26 cellular contexts compared by ENCODE assay signal in the genomic region with DNA sequence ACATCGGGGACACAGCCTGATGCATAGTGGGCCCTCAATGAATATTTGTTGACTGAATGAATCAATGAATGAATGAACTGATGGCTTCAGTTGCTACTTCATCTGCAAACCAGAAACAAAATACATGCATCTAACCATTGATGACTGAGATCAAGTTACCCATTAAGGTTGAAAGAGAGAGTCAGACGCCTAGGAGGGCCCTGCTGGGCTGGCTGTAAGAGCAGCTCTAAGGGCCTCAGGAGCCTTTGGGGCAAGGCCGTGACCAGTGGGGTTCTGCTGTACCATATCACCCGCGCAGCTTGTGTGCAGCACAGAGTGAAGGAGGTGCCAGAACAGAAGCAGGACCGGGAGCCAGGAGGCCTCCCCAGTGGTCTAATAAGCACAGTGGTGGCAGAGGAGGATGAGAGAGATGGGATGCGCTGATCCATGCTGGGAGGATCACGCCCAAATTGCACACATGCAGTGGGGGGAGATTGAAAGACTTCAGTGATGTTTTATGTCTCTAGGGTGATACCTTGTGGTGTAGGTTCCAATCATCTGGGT.
"Had no signal": no experiment of that assay in that cellular context is flagged by ENCODE, and none has a peak within 500 bp of the region (broad histone marks: within the 10 kb centered on the region; RNA-seq: fewer than 3 reads in every experiment).

No MANE protein-coding gene starts in this region.

- H3K9me3 ChIP-seq: MG63 had no signal

- H3K27ac ChIP-seq: brain microvascular endothelial cell, cardiac muscle cell, SK-N-MC had no signal

- H3K36me3 ChIP-seq: brain microvascular endothelial cell, cardiac muscle cell, MG63 had no signal

- ATAC-seq: activated CD4-positive, alpha-beta T cell treated with anti-CD3 and anti-CD28 coated beads for 36 hours; activated CD8-positive, alpha-beta T cell treated with anti-CD3 and anti-CD28 coated beads for 36 hours; activated T-cell treated with anti-CD3 and anti-CD28 coated beads, Interleukin-2, amount 50 U/mL, for 72 hours; Right ventricle myocardium inferior; T-cell had no signal

- H3K9me3 Mint-ChIP-seq: activated CD8-positive, alpha-beta T cell treated with anti-CD3 and anti-CD28 coated beads for 36 hours; activated naive CD4-positive, alpha-beta T cell treated with anti-CD3 and anti-CD28 coated beads, Interleukin-2, amount 10 ng/mL, durations not matched to agents 7 days and 5 days; activated naive CD8-positive, alpha-beta T cell treated with anti-CD3 and anti-CD28 coated beads for 36 hours; activated T-cell treated with anti-CD3 and anti-CD28 coated beads, Interleukin-2, amount 50 U/mL, for 72 hours; activated T-helper 2 cell treated with anti-CD3 and anti-CD28 coated beads, Interferon-gamma antibody, Interleukin-2, Interleukin-4, amounts not matched to agents 10 μg/mL and 5 μg/mL and 100 μg/mL, durations not matched to agents 14 hours and 24 hours and 36 hours; T-cell had no signal

- H3K4me3 ChIP-seq: cardiac muscle cell, MG63, SK-N-MC had no signal

- DNase-seq: activated CD4-positive, alpha-beta T cell treated with anti-CD3 and anti-CD28 coated beads for 36 hours; activated CD4-positive, CD25-positive, alpha-beta regulatory T cell; activated CD8-positive, alpha-beta memory T cell treated with anti-CD3 and anti-CD28 coated beads, Interleukin-2, amount 50 U/mL, for 4 hours; activated CD8-positive, alpha-beta T cell treated with anti-CD3 and anti-CD28 coated beads for 36 hours; activated gamma-delta T cell treated with Interleukin-2 at 50 U/mL for 16 hours; activated naive CD4-positive, alpha-beta T cell treated with anti-CD3 and anti-CD28 coated beads, Interleukin-2, amount 10 ng/mL, durations not matched to agents 7 days and 5 days; activated naive CD8-positive, alpha-beta T cell treated with anti-CD3 and anti-CD28 coated beads for 36 hours; activated T-cell treated with anti-CD3 and anti-CD28 coated beads, Interleukin-2, amount 50 U/mL, for 72 hours; brain microvascular endothelial cell; MG63; MV-4-11; NCI-H1105; NCI-H1436; NCI-H187 treated with DMSO at 0.1 percent for 48 hours; NCI-H2081 treated with DMSO at 0.1 percent for 48 hours; NCI-H2227 treated with DMSO at 0.1 percent for 48 hours; NCI-H446 treated with DMSO at 0.1 percent for 48 hours; NCI-H774; T-cell; T-helper 2 cell; T1000 had no signal

- H3K27me3 ChIP-seq: brain microvascular endothelial cell, cardiac muscle cell, MG63 had no signal

- H3K36me3 Mint-ChIP-seq: activated naive CD4-positive, alpha-beta T cell treated with anti-CD3 and anti-CD28 coated beads, Interleukin-2, amount 10 ng/mL, durations not matched to agents 7 days and 5 days; activated naive CD8-positive, alpha-beta T cell treated with anti-CD3 and anti-CD28 coated beads for 36 hours; T-cell had no signal

- FAIRE-seq: TTC549 had no signal

- H3K27ac Mint-ChIP-seq: activated CD4-positive, alpha-beta T cell treated with anti-CD3 and anti-CD28 coated beads for 36 hours; activated CD8-positive, alpha-beta T cell treated with anti-CD3 and anti-CD28 coated beads for 36 hours; activated naive CD4-positive, alpha-beta T cell treated with anti-CD3 and anti-CD28 coated beads, Interleukin-2, amount 10 ng/mL, durations not matched to agents 7 days and 5 days; activated naive CD8-positive, alpha-beta T cell treated with anti-CD3 and anti-CD28 coated beads for 36 hours; activated T-cell treated with anti-CD3 and anti-CD28 coated beads, Interleukin-2, amount 50 U/mL, for 72 hours; activated T-helper 2 cell treated with anti-CD3 and anti-CD28 coated beads, Interferon-gamma antibody, Interleukin-2, Interleukin-4, amounts not matched to agents 10 μg/mL and 5 μg/mL and 100 μg/mL, durations not matched to agents 14 hours and 24 hours and 36 hours; T-cell had no signal

- H3K4me3 Mint-ChIP-seq: activated CD4-positive, alpha-beta T cell treated with anti-CD3 and anti-CD28 coated beads for 36 hours; activated CD8-positive, alpha-beta T cell treated with anti-CD3 and anti-CD28 coated beads for 36 hours; activated naive CD4-positive, alpha-beta T cell treated with anti-CD3 and anti-CD28 coated beads, Interleukin-2, amount 10 ng/mL, durations not matched to agents 7 days and 5 days; activated naive CD8-positive, alpha-beta T cell treated with anti-CD3 and anti-CD28 coated beads for 36 hours; activated T-cell treated with anti-CD3 and anti-CD28 coated beads, Interleukin-2, amount 50 U/mL, for 72 hours; T-cell had no signal
